ENCODE assay signal across 23 cellular contexts in genomic region chr12:102052192-102053061, GRCh38. TPM values are rescaled to one million over a fixed set of nuclear protein-coding genes. Genes with fewer than 3 reads are reported as not detected.
DNase-seq lines count a peak whose midpoint lies in the region; ATAC-seq and TF ChIP-seq lines count a peak whose summit lies in the region.
"Had no signal": no experiment of that assay in that cellular context is flagged by ENCODE, and none has a peak within 500 bp of the region (broad histone marks: within the 10 kb centered on the region; RNA-seq: fewer than 3 reads in every experiment).

No MANE protein-coding gene starts in this region.

- H3K4me2 ChIP-seq in mesenchymal stem cell (ENCODE audit: low read length, poor library complexity, severe bottlenecking) (no peak overlapping the region), Karpas-422 (ENCODE audit: low read depth, low read length, poor library complexity, severe bottlenecking) (no peak overlapping the region)
- H3K4me2 ChIP-seq: neural progenitor cell had no signal

- no peak overlapping the region for H2BK15ac ChIP-seq in mesenchymal stem cell (ENCODE audit: low read depth, poor library complexity, severe bottlenecking)

- H3K27ac ChIP-seq in VCaP (peak overlapping the region; percentile 70), mesenchymal stem cell (ENCODE audit: low read length, poor library complexity, severe bottlenecking) (no peak overlapping the region), thyroid gland (peak overlapping the region in 2 of 3 donors; percentile 20 to 69), Karpas-422 (ENCODE audit: low read length) (no peak overlapping the region)
- H3K27ac ChIP-seq: colonic mucosa, neural progenitor cell, prostate gland, testis, WERI-Rb-1 had no signal

- H3K36me3 ChIP-seq in mesenchymal stem cell (ENCODE audit: control insufficient read depth in 1 of 2, insufficient read depth in 2 of 2, low read depth in 1 of 2, low read length in 2 of 2) (peaks cover 22 to 99% of the 10 kb centered on the region in 2 experiments), thyroid gland (peaks cover 6 to 9% of the 10 kb centered on the region in 2 donors), Karpas-422 (ENCODE audit: insufficient read depth, low read length) (peaks cover 30% of the 10 kb centered on the region)
- H3K36me3 ChIP-seq: colonic mucosa, neural progenitor cell, prostate gland, WERI-Rb-1 had no signal

- no peaks in the 10 kb centered on the region for H3K9me3 Mint-ChIP-seq in activated CD8-positive, alpha-beta T cell treated with anti-CD3 and anti-CD28 coated beads, Interleukin-2, amount 10 ng/mL, durations not matched to agents 7 days and 5 days (ENCODE audit: insufficient read depth)
- no peaks in the 10 kb centered on the region for H3K9me3 Mint-ChIP-seq in activated CD8-positive, alpha-beta T cell treated with anti-CD3 and anti-CD28 coated beads for 36 hours
- H3K9me3 Mint-ChIP-seq: neural progenitor cell had no signal

- peaks cover 18% of the 10 kb centered on the region for H3K4me1 Mint-ChIP-seq in activated CD8-positive, alpha-beta T cell treated with anti-CD3 and anti-CD28 coated beads, Interleukin-2, amount 10 ng/mL, durations not matched to agents 7 days and 5 days (ENCODE audit: low read depth)
- H3K4me1 Mint-ChIP-seq in activated CD8-positive, alpha-beta T cell treated with anti-CD3 and anti-CD28 coated beads for 36 hours (ENCODE audit: low read depth), result peaks cover 32% of the 10 kb centered on the region
- H3K4me1 Mint-ChIP-seq: neural progenitor cell had no signal

- no peak overlapping the region for H3K4me3 ChIP-seq in mesenchymal stem cell (ENCODE audit: insufficient read depth in 1 of 2, low read depth in 1 of 2, low read length in 2 of 2)
- H3K4me3 ChIP-seq in thyroid gland (replicated peaks in 1 of 3), result no peak overlapping the region
- no peak overlapping the region for H3K4me3 ChIP-seq in Karpas-422 (ENCODE audit: low read length)
- H3K4me3 ChIP-seq: colonic mucosa, neural progenitor cell, prostate gland, testis had no signal

- peak overlapping the region; percentile 29 for H4K8ac ChIP-seq in mesenchymal stem cell (ENCODE audit: low read length)

- no peak overlapping the region for H2AFZ ChIP-seq in mesenchymal stem cell (ENCODE audit: low read depth, low read length)
- no peak overlapping the region for H2AFZ ChIP-seq in Karpas-422 (ENCODE audit: low read length)
- H2AFZ ChIP-seq: neural progenitor cell had no signal

- POLR2A ChIA-PET in activated CD8-positive, alpha-beta T cell treated with anti-CD3 and anti-CD28 coated beads, Interleukin-2, amount 10 ng/mL, durations not matched to agents 7 days and 5 days (lab: Charles Lee), result interaction anchor here (2.1 kb wide), 1 partner anchor 9 kb away, joined by 7 read pairs; the partner anchor contains the start of gene WASHC3
- POLR2A ChIA-PET in activated CD8-positive, alpha-beta T cell treated with anti-CD3 and anti-CD28 coated beads for 36 hours (lab: Charles Lee), result interaction anchor here (1.0 kb wide), 1 partner anchor 10 kb away, joined by 3 read pairs; the partner anchor contains the start of gene WASHC3

- H4K20me1 ChIP-seq in Karpas-422 (ENCODE audit: insufficient read depth, low read depth, low read length), result no peaks in the 10 kb centered on the region

- H3K9me2 ChIP-seq in Karpas-422 (replicated peaks; ENCODE audit: insufficient read depth, low read length), result no peaks in the 10 kb centered on the region

- H3K18ac ChIP-seq in mesenchymal stem cell (ENCODE audit: low read depth in 1 of 2, low read length in 2 of 2), result no peak overlapping the region

- H3K4me3 Mint-ChIP-seq in activated CD8-positive, alpha-beta T cell treated with anti-CD3 and anti-CD28 coated beads, Interleukin-2, amount 10 ng/mL, durations not matched to agents 7 days and 5 days, result no peak overlapping the region
- H3K4me3 Mint-ChIP-seq in activated CD8-positive, alpha-beta T cell treated with anti-CD3 and anti-CD28 coated beads for 36 hours, result no peak overlapping the region
- H3K4me3 Mint-ChIP-seq: neural progenitor cell had no signal

- H3K27me3 ChIP-seq in mesenchymal stem cell (ENCODE audit: control insufficient read depth in 1 of 2, insufficient read depth in 1 of 2, low read length in 2 of 2), result no peaks in the 10 kb centered on the region
- no peaks in the 10 kb centered on the region for H3K27me3 ChIP-seq in thyroid gland
- no peaks in the 10 kb centered on the region for H3K27me3 ChIP-seq in Karpas-422 (ENCODE audit: low read length)
- H3K27me3 ChIP-seq: colonic mucosa, neural progenitor cell, testis had no signal

- no peak for DNase-seq in activated CD8-positive, alpha-beta T cell treated with anti-CD3 and anti-CD28 coated beads, Interleukin-2, amount 10 ng/mL, durations not matched to agents 7 days and 5 days
- DNase-seq in activated CD8-positive, alpha-beta T cell treated with anti-CD3 and anti-CD28 coated beads for 36 hours, result no peak
- DNase-seq in mesenchymal stem cell, result no peak
- DNase-seq in thyroid gland, result no peak
- no peak for DNase-seq in superior temporal gyrus (ENCODE audit: extremely low spot score)
- DNase-seq in Karpas-422, result no peak
- DNase-seq: 8988T; activated CD4-positive, alpha-beta T cell treated with anti-CD3 and anti-CD28 coated beads, Interleukin-2, amount 50 U/mL, for 1 hour; activated CD8-positive, alpha-beta memory T cell treated with anti-CD3 and anti-CD28 coated beads, Interleukin-2, amount 50 U/mL, for 4 hours; activated gamma-delta T cell; colonic mucosa; glutamatergic neuron; HCEC 1CT; MM.1S; NCI-H1436 treated with DMSO at 0.1 percent for 48 hours; NCI-H524 treated with DMSO at 0.1 percent for 48 hours; testis; WERI-Rb-1 had no signal

- H3K23ac ChIP-seq in mesenchymal stem cell (ENCODE audit: low read length in 2 of 2), result no peak overlapping the region

- H3K14ac ChIP-seq in mesenchymal stem cell (ENCODE audit: low read length in 2 of 2), result no peak overlapping the region

- CTCF ChIA-PET in activated CD8-positive, alpha-beta T cell treated with anti-CD3 and anti-CD28 coated beads, Interleukin-2, amount 10 ng/mL, durations not matched to agents 7 days and 5 days (lab: Charles Lee), result no interaction called here
- CTCF ChIA-PET in activated CD8-positive, alpha-beta T cell treated with anti-CD3 and anti-CD28 coated beads for 36 hours (lab: Charles Lee), result no interaction called here

- intact Hi-C loops in activated CD8-positive, alpha-beta T cell treated with anti-CD3 and anti-CD28 coated beads for 36 hours (cut with micrococcal nuclease), result no loop called here
- intact Hi-C loops in thyroid gland (cut with DNase I), result no loop called here

- no peak overlapping the region for H2BK5ac ChIP-seq in mesenchymal stem cell (ENCODE audit: low read depth, low read length, poor library complexity, severe bottlenecking)

- no peak for TF ChIP-seq POLR2A in thyroid gland (IDR thresholded peaks at IDR 0.05)

- H3K4me1 ChIP-seq in mesenchymal stem cell (ENCODE audit: control insufficient read depth, insufficient read depth, low read depth, low read length) (no peaks in the 10 kb centered on the region), thyroid gland (peaks cover 19 to 23% of the 10 kb centered on the region in 2 donors), Karpas-422 (ENCODE audit: low read length) (no peaks in the 10 kb centered on the region)
- H3K4me1 ChIP-seq: colonic mucosa, neural progenitor cell, prostate gland, testis had no signal

- peaks cover 63% of the 10 kb centered on the region for H3K36me3 Mint-ChIP-seq in activated CD8-positive, alpha-beta T cell treated with anti-CD3 and anti-CD28 coated beads, Interleukin-2, amount 10 ng/mL, durations not matched to agents 7 days and 5 days (ENCODE audit: low read depth)
- H3K36me3 Mint-ChIP-seq in activated CD8-positive, alpha-beta T cell treated with anti-CD3 and anti-CD28 coated beads for 36 hours (ENCODE audit: low read depth), result peaks cover 44% of the 10 kb centered on the region

- H2AK5ac ChIP-seq in mesenchymal stem cell (ENCODE audit: low read length, severe bottlenecking), result no peak overlapping the region

- peaks cover 14% of the 10 kb centered on the region for H3K79me2 ChIP-seq in Karpas-422 (ENCODE audit: low read length)

- 99% methylated on average over 4 of the region's 4 CpGs for WGBS in mesenchymal stem cell
- WGBS in thyroid gland, 2 donors, result 90 to 91% methylated on average over 3 of the region's 4 CpGs

- ATAC-seq in activated CD8-positive, alpha-beta T cell treated with anti-CD3 and anti-CD28 coated beads, Interleukin-2, amount 10 ng/mL, durations not matched to agents 7 days and 5 days, result peak; percentile 15
- no peak for ATAC-seq in activated CD8-positive, alpha-beta T cell treated with anti-CD3 and anti-CD28 coated beads for 36 hours
- no peak for ATAC-seq in HG03342 (IDR thresholded peaks at IDR 0.05; ENCODE audit: unreplicated experiment)
- ATAC-seq: left lobe of liver had no signal

- no peaks in the 10 kb centered on the region for H3K9me3 ChIP-seq in mesenchymal stem cell (ENCODE audit: control insufficient read depth, low read length)
- no peaks in the 10 kb centered on the region for H3K9me3 ChIP-seq in thyroid gland
- no peaks in the 10 kb centered on the region for H3K9me3 ChIP-seq in Karpas-422 (ENCODE audit: low read length)
- H3K9me3 ChIP-seq: colonic mucosa, prostate gland, testis had no signal

- H3K27ac Mint-ChIP-seq in activated CD8-positive, alpha-beta T cell treated with anti-CD3 and anti-CD28 coated beads, Interleukin-2, amount 10 ng/mL, durations not matched to agents 7 days and 5 days, result no peak overlapping the region
- H3K27ac Mint-ChIP-seq in activated CD8-positive, alpha-beta T cell treated with anti-CD3 and anti-CD28 coated beads for 36 hours, result no peak overlapping the region
- H3K27ac Mint-ChIP-seq: neural progenitor cell had no signal

- H2BK120ac ChIP-seq in mesenchymal stem cell (ENCODE audit: low read depth, low read length), result no peak overlapping the region

- no peaks in the 10 kb centered on the region for H3K27me3 Mint-ChIP-seq in activated CD8-positive, alpha-beta T cell treated with anti-CD3 and anti-CD28 coated beads, Interleukin-2, amount 10 ng/mL, durations not matched to agents 7 days and 5 days (ENCODE audit: low read depth)
- H3K27me3 Mint-ChIP-seq in activated CD8-positive, alpha-beta T cell treated with anti-CD3 and anti-CD28 coated beads for 36 hours, result no peaks in the 10 kb centered on the region

- H2BK12ac ChIP-seq in mesenchymal stem cell (ENCODE audit: low read length in 2 of 2), result no peak overlapping the region

- H3K79me1 ChIP-seq in mesenchymal stem cell (replicated peaks; ENCODE audit: low read length, poor library complexity, severe bottlenecking), result peaks cover 12% of the 10 kb centered on the region

- H3K9ac ChIP-seq in mesenchymal stem cell (ENCODE audit: low read length), result no peak overlapping the region
- no peak overlapping the region for H3K9ac ChIP-seq in Karpas-422 (ENCODE audit: low read length)
- H3K9ac ChIP-seq: neural progenitor cell had no signal

- no peak for TF ChIP-seq CTCF in activated CD8-positive, alpha-beta T cell treated with anti-CD3 and anti-CD28 coated beads for 36 hours (IDR thresholded peaks at IDR 0.05)
- TF ChIP-seq CTCF in VCaP (conservative IDR thresholded peaks at IDR 0.05) (no peak), thyroid gland (IDR thresholded peaks at IDR 0.05) (no peak)

- H3K4ac ChIP-seq in mesenchymal stem cell (ENCODE audit: low read depth in 1 of 2, low read length in 2 of 2), result no peak overlapping the region

- H4K91ac ChIP-seq in mesenchymal stem cell (ENCODE audit: low read length), result peak overlapping the region; percentile 47

RNA-seq across cellular contexts. Expression of gene WASHC3, which starts 9.4 kb away (rescaled TPM):
- total RNA-seq in activated CD8-positive, alpha-beta T cell treated with anti-CD3 and anti-CD28 coated beads, Interleukin-2, amount 10 ng/mL, durations not matched to agents 7 days and 5 days, result 10 to 100 TPM; 49.5 to 50.9 TPM
- total RNA-seq in activated CD8-positive, alpha-beta T cell treated with anti-CD3 and anti-CD28 coated beads for 36 hours, result 10 to 100 TPM; 30.7 to 32.3 TPM
- 81.2 TPM for polyA plus RNA-seq in mesenchymal stem cell (2013, experiment 1 of 2)
- polyA plus RNA-seq in mesenchymal stem cell (2013, experiment 2 of 2), result 80.6 TPM
- 10 to 100 TPM; 82.8 to 96.2 (median 89.2) TPM for total RNA-seq in thyroid gland
- 70.5 and 75.1 TPM in 2 replicates for total RNA-seq in Karpas-422 (2014; rRNA removed; shearing (Covaris generic); ENCODE audit: low replicate concordance)

Comparison
In these comparisons a context has a peak if more than half of its experiments do, and no peak if none do; other contexts are left out.
1. H3K27ac ChIP-seq: peak in VCaP (single experiment) and thyroid gland (2 of 3); none in mesenchymal stem cell (single experiment) and Karpas-422 (single experiment).